Comparison of ENCODE assay signal across 15 cellular contexts in the genomic region with DNA sequence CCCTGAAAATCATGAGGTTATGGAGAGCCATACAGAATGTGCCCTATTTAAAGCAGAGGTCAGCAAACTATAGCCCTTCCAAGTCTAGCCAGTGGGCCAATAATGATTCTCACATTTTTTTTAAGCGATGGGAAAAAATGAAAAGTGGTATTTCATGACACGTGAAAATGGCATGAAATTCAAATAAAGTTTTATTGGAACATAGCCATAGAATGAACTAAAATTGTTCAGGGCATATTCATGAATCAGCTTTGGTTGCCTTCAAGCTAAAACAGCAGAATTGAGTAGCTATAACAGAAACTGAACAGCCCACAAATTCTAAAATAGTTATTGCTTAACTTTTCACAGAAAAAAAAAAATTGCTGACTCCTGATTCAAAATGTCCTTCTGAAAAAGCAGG.
DNase-seq lines count a peak whose midpoint lies in the region; ATAC-seq and TF ChIP-seq lines count a peak whose summit lies in the region.
"Had no signal": no experiment of that assay in that cellular context is flagged by ENCODE, and none has a peak within 500 bp of the region (broad histone marks: within the 10 kb centered on the region; RNA-seq: fewer than 3 reads in every experiment).

No MANE protein-coding gene starts in this region.

- H3K9me3 ChIP-seq in GM23248 (ENCODE audit: low read depth) (no peaks in the 10 kb centered on the region), PC-9 (ENCODE audit: insufficient read depth, low read depth) (no peaks in the 10 kb centered on the region)
- H3K9me3 ChIP-seq: BE2C had no signal

- BruUV-seq in PC-9 (replicated peaks; lab: Mats Ljungman, UMichigan) = no TSS peak

- TF ChIP-seq CTCF in AG10803 (conservative IDR thresholded peaks at IDR 0.05; ENCODE audit: low read length) (no peak), PC-9 (conservative IDR thresholded peaks at IDR 0.05) (no peak)

- POLR2A ChIA-PET in PC-9 (lab: Charles Lee; ENCODE audit: unreplicated experiment) = no interaction called here

- intact Hi-C loops in PC-9 (cut with micrococcal nuclease; ENCODE audit: unreplicated experiment) (no loop called here), left cardiac atrium (cut with DNase I) (no loop called here)
- intact Hi-C loops in activated naive CD4-positive, alpha-beta T cell treated with anti-CD3 and anti-CD28 coated beads for 36 hours (cut with micrococcal nuclease) = no loop called here

- H3K4me2 ChIP-seq in GM23248 (ENCODE audit: unreplicated experiment) (no peak overlapping the region), PC-9 (no peak overlapping the region)

- no peak overlapping the region for H3K27ac Mint-ChIP-seq in activated naive CD4-positive, alpha-beta T cell treated with anti-CD3 and anti-CD28 coated beads for 36 hours
- H3K27ac Mint-ChIP-seq: CD4-positive, alpha-beta memory T cell had no signal

- DNase-seq in AG10803 (ENCODE audit: low read depth) = peak; percentile 50
- DNase-seq in GM23248 = peak; percentile 46
- DNase-seq in PC-9 = no peak
- DNase-seq in iris pigment epithelial cell (ENCODE audit: low read depth) = peak; percentile 18
- DNase-seq in left cardiac atrium = no peak
- DNase-seq in NCI-H187 (lab: John Stamatoyannopoulos, UW) = no peak
- no peak for DNase-seq in activated naive CD4-positive, alpha-beta T cell treated with anti-CD3 and anti-CD28 coated beads for 36 hours
- DNase-seq: BE2C; CD4-positive, alpha-beta memory T cell; DMS79; GF-D8 had no signal

- no peaks in the 10 kb centered on the region for H3K4me1 Mint-ChIP-seq in activated naive CD4-positive, alpha-beta T cell treated with anti-CD3 and anti-CD28 coated beads for 36 hours (ENCODE audit: low read depth)
- H3K4me1 Mint-ChIP-seq: CD4-positive, alpha-beta memory T cell had no signal

- H3K27me3 Mint-ChIP-seq in activated naive CD4-positive, alpha-beta T cell treated with anti-CD3 and anti-CD28 coated beads for 36 hours (ENCODE audit: low read depth) = peaks cover 13% of the 10 kb centered on the region

- no peaks in the 10 kb centered on the region for H3K9me3 Mint-ChIP-seq in activated naive CD4-positive, alpha-beta T cell treated with anti-CD3 and anti-CD28 coated beads for 36 hours

- no peak overlapping the region for H2AFZ ChIP-seq in GM23248
- 0 out of 2 replicates have a peak overlapping the region, but pooled peaks have one; percentile 2 for H2AFZ ChIP-seq in PC-9

- H3K79me2 ChIP-seq in GM23248 (ENCODE audit: insufficient read depth) = no peaks in the 10 kb centered on the region
- H3K79me2 ChIP-seq in PC-9 (ENCODE audit: low read depth) = no peaks in the 10 kb centered on the region

- H3K4me1 ChIP-seq in GM23248 (ENCODE audit: insufficient read depth) = peaks cover 15% of the 10 kb centered on the region
- no peaks in the 10 kb centered on the region for H3K4me1 ChIP-seq in PC-9 (replicated peaks; ENCODE audit: insufficient read depth)
- H3K4me1 ChIP-seq: BE2C had no signal

- H3K4me3 ChIP-seq in AG10803 (ENCODE audit: low read length) (no peak overlapping the region), GM23248 (no peak overlapping the region), PC-9 (no peak overlapping the region)

- H4K20me1 ChIP-seq in GM23248 (ENCODE audit: insufficient read depth) (no peaks in the 10 kb centered on the region), PC-9 (ENCODE audit: insufficient read depth) (no peaks in the 10 kb centered on the region)

- in situ Hi-C loops in GM23248 (cut with MboI) = no loop called here

- no peak overlapping the region for H3K27ac ChIP-seq in GM23248
- no peak overlapping the region for H3K27ac ChIP-seq in PC-9
- H3K27ac ChIP-seq: 22Rv1, C4-2B had no signal

- no peaks in the 10 kb centered on the region for H3K9me2 ChIP-seq in GM23248 (ENCODE audit: insufficient read depth)
- no peaks in the 10 kb centered on the region; the same call in 1 of the 2 replicates for H3K9me2 ChIP-seq in PC-9 (ENCODE audit: insufficient read depth)

- H3K9ac ChIP-seq in GM23248 = no peak overlapping the region

- WGBS in GM23248 (ENCODE audit: low coverage in 1 of 2, low lambda C conversion rate in 2 of 2, missing lambda C conversion rate in 2 of 2), 2 experiments = 73 to 94% methylated on average over 2 of the region's 2 CpGs

- H3K36me3 ChIP-seq in GM23248 (ENCODE audit: low read depth) = no peaks in the 10 kb centered on the region
- no peaks in the 10 kb centered on the region for H3K36me3 ChIP-seq in PC-9 (ENCODE audit: low read depth)
- H3K36me3 ChIP-seq: BE2C had no signal

- H3F3A ChIP-seq in GM23248 (ENCODE audit: insufficient read depth) (peaks cover 14% of the 10 kb centered on the region), PC-9 (ENCODE audit: insufficient read depth, low read depth) (no peaks in the 10 kb centered on the region)

- no peak for ATAC-seq in left cardiac atrium
- ATAC-seq in GM18867 (IDR thresholded peaks at IDR 0.05; ENCODE audit: unreplicated experiment) = no peak
- ATAC-seq: HCT116 had no signal

- no peak overlapping the region for H3K4me3 Mint-ChIP-seq in activated naive CD4-positive, alpha-beta T cell treated with anti-CD3 and anti-CD28 coated beads for 36 hours
- H3K4me3 Mint-ChIP-seq: CD4-positive, alpha-beta memory T cell had no signal

- H3K36me3 Mint-ChIP-seq in activated naive CD4-positive, alpha-beta T cell treated with anti-CD3 and anti-CD28 coated beads for 36 hours (ENCODE audit: low read depth) = no peaks in the 10 kb centered on the region
- H3K36me3 Mint-ChIP-seq: CD4-positive, alpha-beta memory T cell had no signal

- H3K27me3 ChIP-seq in GM23248 (replicated peaks; ENCODE audit: insufficient read depth) (no peaks in the 10 kb centered on the region), PC-9 (ENCODE audit: insufficient read depth, low read depth) (no peaks in the 10 kb centered on the region)

- CTCF ChIA-PET in PC-9 (lab: Charles Lee) = no interaction called here
- CTCF ChIA-PET in activated naive CD4-positive, alpha-beta T cell treated with anti-CD3 and anti-CD28 coated beads for 36 hours (lab: Charles Lee) = no interaction called here

Comparison
In these comparisons a context has a peak if more than half of its experiments do, and no peak if none do; other contexts are left out.
1. DNase-seq: peak in AG10803 (single experiment), GM23248 (single experiment) and iris pigment epithelial cell (single experiment); none in PC-9 (0 of 2), left cardiac atrium (single experiment), NCI-H187 (0 of 2) and activated naive CD4-positive, alpha-beta T cell treated with anti-CD3 and anti-CD28 coated beads for 36 hours (single experiment).